Comparison of ENCODE assay signal across 26 cellular contexts in genomic region chr6:72677740-72678139, GRCh38. TPM values are rescaled to one million over a fixed set of nuclear protein-coding genes. Genes with fewer than 3 reads are reported as not detected.
"Had no signal": no experiment of that assay in that cellular context is flagged by ENCODE, and none has a peak within 500 bp of the region (broad histone marks: within the 10 kb centered on the region; RNA-seq: fewer than 3 reads in every experiment).

No MANE protein-coding gene starts in this region.

- H3K4me3 ChIP-seq: lower lobe of right lung, mucosa of descending colon, ovary, right atrium auricular region, right lobe of liver, smooth muscle cell, stomach, testis, tibial artery, uterus had no signal

- H3K9me3 ChIP-seq: lower lobe of right lung, mucosa of descending colon, ovary, right atrium auricular region, right lobe of liver, stomach, testis, tibial artery, uterus had no signal

- H3K27me3 ChIP-seq: ovary, right atrium auricular region, right lobe of liver, stomach, testis, tibial artery, uterus had no signal

- H3K36me3 Mint-ChIP-seq: type B pancreatic cell had no signal

- H3K9me3 Mint-ChIP-seq: naive thymus-derived CD4-positive, alpha-beta T cell; natural killer cell treated with Interleukin-12 subunit alpha and Interleukin-12 subunit beta and Interleukin-15 and Interleukin-18, amount 100 ng/mL, for 72 hours; stimulated activated naive B cell treated with anti-CD40 and anti-IgM and Interleukin-4, amounts not matched to agents 10 μg/mL and 1 μg/mL and 100 μg/mL, for 72 hours; type B pancreatic cell had no signal

- H3K36me3 ChIP-seq: lower lobe of right lung, ovary, right atrium auricular region, right lobe of liver, stomach, tibial artery, uterus had no signal

- H3K27ac ChIP-seq: lower lobe of right lung, ovary, right atrium auricular region, right lobe of liver, stomach, testis, tibial artery, uterus had no signal

- H3K27ac Mint-ChIP-seq: naive thymus-derived CD4-positive, alpha-beta T cell; natural killer cell treated with Interleukin-12 subunit alpha and Interleukin-12 subunit beta and Interleukin-15 and Interleukin-18, amount 100 ng/mL, for 72 hours; progenitor cell of endocrine pancreas; stimulated activated naive B cell treated with anti-CD40 and anti-IgM and Interleukin-4, amounts not matched to agents 10 μg/mL and 1 μg/mL and 100 μg/mL, for 72 hours; type B pancreatic cell had no signal

- H3K27me3 Mint-ChIP-seq: naive thymus-derived CD4-positive, alpha-beta T cell; natural killer cell treated with Interleukin-12 subunit alpha and Interleukin-12 subunit beta and Interleukin-15 and Interleukin-18, amount 100 ng/mL, for 72 hours; progenitor cell of endocrine pancreas; stimulated activated naive B cell treated with anti-CD40 and anti-IgM and Interleukin-4, amounts not matched to agents 10 μg/mL and 1 μg/mL and 100 μg/mL, for 72 hours; type B pancreatic cell had no signal

- DNase-seq: hippocampal formation; kidney glomerular epithelial cell; left cardiac atrium; lower lobe of right lung; mammary epithelial cell; mesenchymal stem cell; midbrain; mucosa of descending colon; naive thymus-derived CD4-positive, alpha-beta T cell; ovary; right lobe of liver; stimulated activated CD4-positive, alpha-beta T cell treated with anti-CD3 and anti-CD28 coated beads, Interleukin-2, amount 100 ng/mL, for 24 hours; stimulated activated CD4-positive, alpha-beta T cell treated with anti-CD3 and anti-CD28 coated beads, Interleukin-4, amount 100 ng/mL, for 1 hour; stimulated activated naive B cell treated with anti-CD40 and anti-IgM and Interleukin-4, amounts not matched to agents 10 μg/mL and 1 μg/mL and 100 μg/mL, for 72 hours; stimulated activated naive CD8-positive, alpha-beta T cell treated with anti-CD3 and anti-CD28 coated beads, Interleukin-15, Interleukin-2, amounts not matched to agents 100 U/mL and 50 U/mL, for 24 hours; stomach; testis; tibial artery; uterus had no signal

- ATAC-seq: left cardiac atrium; left lobe of liver; lower lobe of right lung; mucosa of descending colon; naive thymus-derived CD4-positive, alpha-beta T cell; natural killer cell treated with Interleukin-12 subunit alpha and Interleukin-12 subunit beta and Interleukin-15 and Interleukin-18, amount 100 ng/mL, for 72 hours; right lobe of liver; stimulated activated naive B cell treated with anti-CD40 and anti-IgM and Interleukin-4, amounts not matched to agents 10 μg/mL and 1 μg/mL and 100 μg/mL, for 72 hours; stimulated activated naive CD8-positive, alpha-beta T cell treated with anti-CD3 and anti-CD28 coated beads, Interleukin-15, Interleukin-2, amounts not matched to agents 100 U/mL and 50 U/mL, for 24 hours had no signal

- H3K4me3 Mint-ChIP-seq: naive thymus-derived CD4-positive, alpha-beta T cell; natural killer cell treated with Interleukin-12 subunit alpha and Interleukin-12 subunit beta and Interleukin-15 and Interleukin-18, amount 100 ng/mL, for 72 hours; stimulated activated naive B cell treated with anti-CD40 and anti-IgM and Interleukin-4, amounts not matched to agents 10 μg/mL and 1 μg/mL and 100 μg/mL, for 72 hours; type B pancreatic cell had no signal

- H3K4me1 ChIP-seq: lower lobe of right lung, right atrium auricular region, right lobe of liver, stomach, testis, uterus had no signal

RNA-seq across cellular contexts. Expression of gene KCNQ5, which starts 55.9 kb away (rescaled TPM):
- total RNA-seq: left lobe of liver, pulmonary artery endothelial cell had no signal
